In the genomic region with DNA sequence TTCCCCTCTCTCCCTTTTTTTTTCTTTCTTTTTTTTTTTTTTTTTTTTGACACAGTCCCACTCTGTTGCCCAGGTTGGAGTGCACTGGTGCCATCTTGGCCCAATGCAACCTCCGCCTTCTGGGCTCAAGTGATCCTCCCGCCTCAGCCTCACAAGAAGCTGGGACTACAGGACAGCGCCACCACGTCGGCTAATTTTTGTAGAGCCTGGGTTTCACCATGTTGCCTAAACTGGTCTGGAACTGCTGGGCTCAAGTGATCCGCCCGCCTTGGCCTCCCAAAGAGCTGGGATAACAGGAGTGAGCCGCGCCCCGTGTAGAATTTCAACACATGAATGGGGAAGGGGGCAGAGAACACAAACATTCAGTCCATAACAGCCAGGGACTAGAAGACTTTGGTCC, we compare ENCODE assay signal across 30 cellular contexts.
"Had no signal": no experiment of that assay in that cellular context is flagged by ENCODE, and none has a peak within 500 bp of the region (broad histone marks: within the 10 kb centered on the region; RNA-seq: fewer than 3 reads in every experiment).

No MANE protein-coding gene starts in this region.

- H3K9me3 Mint-ChIP-seq: naive thymus-derived CD8-positive, alpha-beta T cell; natural killer cell treated with Interleukin-12 subunit alpha and Interleukin-12 subunit beta and Interleukin-15 and Interleukin-18, amount 100 ng/mL, for 72 hours; nephron progenitor cell; neural crest cell; stimulated activated memory B cell treated with anti-CD40 and anti-IgM and Interleukin-4, amounts not matched to agents 10 μg/mL and 1 μg/mL and 100 μg/mL, for 72 hours; stimulated activated naive CD8-positive, alpha-beta T cell treated with anti-CD3 and anti-CD28 coated beads, Interleukin-15, amount 100 ng/mL, for 72 hours; type B pancreatic cell had no signal

- H3K36me3 Mint-ChIP-seq: type B pancreatic cell had no signal

- H3K27me3 ChIP-seq: ovary, right lobe of liver, sigmoid colon, suprapubic skin, testis, tibial artery, transverse colon, upper lobe of right lung, uterus had no signal

- H2AFZ ChIP-seq: parathyroid adenoma had no signal

- H3K27ac ChIP-seq: ovary, parathyroid adenoma, psoas muscle, right lobe of liver, sigmoid colon, suprapubic skin, testis, tibial artery, transverse colon, upper lobe of right lung, uterus had no signal

- H3K4me1 ChIP-seq: testis, uterus had no signal

- DNase-seq: nephron progenitor cell; occipital lobe; psoas muscle; right cardiac atrium; right lobe of liver; sigmoid colon; small intestine; stimulated activated CD4-positive, alpha-beta T cell treated with anti-CD3 and anti-CD28 coated beads, Interleukin-15, amount 100 ng/mL, for 24 hours; stimulated activated CD4-positive, alpha-beta T cell treated with anti-CD3 and anti-CD28 coated beads, Interleukin-2, amount 100 ng/mL, for 24 hours; stimulated activated CD4-positive, alpha-beta T cell treated with anti-CD3 and anti-CD28 coated beads, Interleukin-2, amount 100 ng/mL, for 48 hours; stimulated activated CD4-positive, alpha-beta T cell treated with anti-CD3 and anti-CD28 coated beads, Interleukin-4, amount 100 ng/mL, for 4 hours; stimulated activated CD8-positive, alpha-beta memory T cell treated with anti-CD3 and anti-CD28 coated beads, Interleukin-4, amount 100 ng/mL, for 48 hours; stimulated activated naive CD4-positive, alpha-beta T cell; stimulated activated naive CD8-positive, alpha-beta T cell treated with anti-CD3 and anti-CD28 coated beads, Interleukin-15, amount 100 ng/mL, for 72 hours; stimulated activated naive CD8-positive, alpha-beta T cell treated with anti-CD3 and anti-CD28 coated beads, Interleukin-15, Interleukin-2, amounts not matched to agents 100 U/mL and 50 U/mL, for 24 hours; substantia nigra; testis; transverse colon; upper lobe of right lung; uterus had no signal

- H3K27ac Mint-ChIP-seq: nephron progenitor cell; stimulated activated memory B cell treated with anti-CD40 and anti-IgM and Interleukin-4, amounts not matched to agents 10 μg/mL and 1 μg/mL and 100 μg/mL, for 72 hours; stimulated activated naive CD8-positive, alpha-beta T cell treated with anti-CD3 and anti-CD28 coated beads, Interleukin-15, amount 100 ng/mL, for 72 hours; type B pancreatic cell had no signal

- H3K9ac ChIP-seq: parathyroid adenoma had no signal

- H3K9me3 ChIP-seq: ovary, psoas muscle, right lobe of liver, sigmoid colon, suprapubic skin, testis, tibial artery, transverse colon, upper lobe of right lung, uterus had no signal

- H3K27me3 Mint-ChIP-seq: naive thymus-derived CD8-positive, alpha-beta T cell; natural killer cell treated with Interleukin-12 subunit alpha and Interleukin-12 subunit beta and Interleukin-15 and Interleukin-18, amount 100 ng/mL, for 72 hours; progenitor cell of endocrine pancreas; stimulated activated memory B cell treated with anti-CD40 and anti-IgM and Interleukin-4, amounts not matched to agents 10 μg/mL and 1 μg/mL and 100 μg/mL, for 72 hours; stimulated activated naive CD8-positive, alpha-beta T cell treated with anti-CD3 and anti-CD28 coated beads, Interleukin-15, amount 100 ng/mL, for 72 hours had no signal

- H3K79me2 ChIP-seq: parathyroid adenoma had no signal

- H3K4me3 Mint-ChIP-seq: stimulated activated memory B cell treated with anti-CD40 and anti-IgM and Interleukin-4, amounts not matched to agents 10 μg/mL and 1 μg/mL and 100 μg/mL, for 72 hours had no signal
